ENCODE assay signal across 18 cellular contexts in the genomic region with DNA sequence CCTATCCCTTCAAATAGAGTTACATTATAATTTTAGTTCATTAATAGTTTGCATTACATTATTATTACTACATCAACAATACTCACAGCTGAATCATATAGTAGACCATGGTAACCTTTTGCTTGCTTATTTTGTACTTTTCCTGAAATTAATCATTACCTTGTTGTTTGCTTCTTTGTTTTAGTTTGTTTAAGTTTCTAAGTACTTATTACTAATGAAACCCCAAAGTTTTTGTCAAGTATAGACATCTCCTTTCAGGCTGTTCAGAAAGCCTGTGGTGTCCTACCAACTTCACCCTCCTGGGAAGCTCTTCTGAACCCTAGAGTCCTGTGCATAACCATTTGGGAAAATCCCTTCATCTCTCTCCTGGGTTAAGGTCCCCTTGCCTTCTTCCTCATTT.
"Had no signal": no experiment of that assay in that cellular context is flagged by ENCODE, and none has a peak within 500 bp of the region (broad histone marks: within the 10 kb centered on the region; RNA-seq: fewer than 3 reads in every experiment).

No MANE protein-coding gene starts in this region.

- H3K27ac ChIP-seq: dorsolateral prefrontal cortex, left lung, prostate gland, thoracic aorta, upper lobe of left lung, VCaP had no signal

- H3K27ac Mint-ChIP-seq: activated naive CD8-positive, alpha-beta T cell treated with anti-CD3 and anti-CD28 coated beads for 36 hours; T-helper 1 cell treated with Interleukin-12 subunit alpha and Interleukin-12 subunit beta and Interleukin-4 antibody, amounts not matched to agents 30 μg/mL and 1 μg/mL, for 36 hours had no signal

- H3K36me3 Mint-ChIP-seq: activated naive CD8-positive, alpha-beta T cell treated with anti-CD3 and anti-CD28 coated beads for 36 hours had no signal

- H3K4me3 Mint-ChIP-seq: activated naive CD8-positive, alpha-beta T cell treated with anti-CD3 and anti-CD28 coated beads for 36 hours; neural crest cell; T-helper 1 cell treated with Interleukin-12 subunit alpha and Interleukin-12 subunit beta and Interleukin-4 antibody, amounts not matched to agents 30 μg/mL and 1 μg/mL, for 36 hours had no signal

- H3K27me3 ChIP-seq: gastrocnemius medialis, left lung, upper lobe of left lung had no signal

- H3K9me3 ChIP-seq: gastrocnemius medialis, left lung, prostate gland, thoracic aorta, upper lobe of left lung had no signal

- ATAC-seq: gastrocnemius medialis, left lung, right cardiac atrium had no signal

- H3K4me1 Mint-ChIP-seq: activated naive CD8-positive, alpha-beta T cell treated with anti-CD3 and anti-CD28 coated beads for 36 hours had no signal

- H3K36me3 ChIP-seq: gastrocnemius medialis, left lung, prostate gland, thoracic aorta, upper lobe of left lung had no signal

- H3K4me1 ChIP-seq: prostate gland, upper lobe of left lung had no signal

- H3K4me3 ChIP-seq: dorsolateral prefrontal cortex, gastrocnemius medialis, left lung, prostate gland, skin epidermis, thoracic aorta, upper lobe of left lung had no signal

- FAIRE-seq: kidney had no signal

- H3K9me3 Mint-ChIP-seq: activated naive CD8-positive, alpha-beta T cell treated with anti-CD3 and anti-CD28 coated beads for 36 hours; neural crest cell; T-helper 1 cell treated with Interleukin-12 subunit alpha and Interleukin-12 subunit beta and Interleukin-4 antibody, amounts not matched to agents 30 μg/mL and 1 μg/mL, for 36 hours had no signal

- DNase-seq: activated CD4-positive, CD25-positive, alpha-beta regulatory T cell treated with anti-CD3 and anti-CD28 coated beads, Interleukin-2, amount 50 U/mL, for 72 hours; activated naive CD4-positive, alpha-beta T cell; activated naive CD8-positive, alpha-beta T cell treated with anti-CD3 and anti-CD28 coated beads for 36 hours; amniotic stem cell; dorsolateral prefrontal cortex; erythroblast; gastrocnemius medialis; head of caudate nucleus; kidney; left lung; right cardiac atrium; upper lobe of left lung had no signal
